Comparison of ENCODE assay signal across 23 cellular contexts in the genomic region with DNA sequence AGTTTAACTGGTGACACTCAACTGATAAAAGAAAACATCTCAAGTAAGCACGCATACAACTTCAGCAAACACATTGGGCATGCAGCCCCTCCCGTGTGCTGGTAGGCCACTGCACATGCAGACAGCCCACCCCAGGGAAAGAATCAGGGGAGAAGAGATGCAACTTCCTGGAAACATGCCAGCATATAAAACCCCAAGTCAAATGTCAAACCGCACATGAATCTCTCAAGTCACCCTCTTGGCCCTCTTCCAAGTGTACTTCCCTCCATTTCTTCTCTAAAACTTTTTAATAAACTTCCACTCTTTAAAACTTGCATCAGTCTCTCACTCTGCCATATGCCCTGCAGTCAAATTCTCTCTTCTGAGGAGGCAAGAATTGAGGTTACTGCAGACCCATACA.
"Had no signal": no experiment of that assay in that cellular context is flagged by ENCODE, and none has a peak within 500 bp of the region (broad histone marks: within the 10 kb centered on the region; RNA-seq: fewer than 3 reads in every experiment).

No MANE protein-coding gene starts in this region.

- H3K27ac ChIP-seq: body of pancreas, epithelial cell of prostate, heart right ventricle, lower lobe of right lung, spleen, tibial nerve had no signal

- ATAC-seq: body of pancreas; heart right ventricle; left lobe of liver; lower lobe of right lung; natural killer cell treated with Interleukin-12 subunit alpha and Interleukin-12 subunit beta and Interleukin-15 and Interleukin-18, amount 100 ng/mL, for 72 hours; right cardiac atrium; T-helper 17 cell had no signal

- H3K27me3 ChIP-seq: body of pancreas, heart right ventricle, spleen, tibial nerve had no signal

- H3K27me3 Mint-ChIP-seq: activated CD4-positive, alpha-beta memory T cell treated with anti-CD3 and anti-CD28 coated beads, Interleukin-2, amount 10 ng/mL, durations not matched to agents 7 days and 5 days; activated CD4-positive, alpha-beta T cell treated with anti-CD3 and anti-CD28 coated beads, Interleukin-2, amount 10 ng/mL, durations not matched to agents 7 days and 5 days; activated naive CD4-positive, alpha-beta T cell treated with anti-CD3 and anti-CD28 coated beads, Interleukin-2, amount 50 U/mL, for 24 hours; natural killer cell treated with Interleukin-12 subunit alpha and Interleukin-12 subunit beta and Interleukin-15 and Interleukin-18, amount 100 ng/mL, for 72 hours; T-helper 17 cell had no signal

- H3K36me3 ChIP-seq: heart right ventricle, lower lobe of right lung, spleen, tibial nerve had no signal

- DNase-seq: activated CD4-positive, alpha-beta memory T cell treated with anti-CD3 and anti-CD28 coated beads, Interleukin-2, amount 10 ng/mL, durations not matched to agents 7 days and 5 days; activated CD4-positive, alpha-beta T cell treated with anti-CD3 and anti-CD28 coated beads for 1 hour; activated CD4-positive, alpha-beta T cell treated with anti-CD3 and anti-CD28 coated beads, Interleukin-2, amount 10 ng/mL, durations not matched to agents 7 days and 5 days; activated T-cell treated with anti-CD3 and anti-CD28 coated beads, Interleukin-2, amount 50 U/mL, for 48 hours; anterior cingulate cortex; body of pancreas; effector CD8-positive, alpha-beta T cell; heart right ventricle; kidney glomerular epithelial cell; lower lobe of right lung; mesendoderm; posterior cingulate gyrus; right cardiac atrium; spleen; stimulated activated naive CD4-positive, alpha-beta T cell treated with Interleukin-2 at 50 U/mL for 16 hours; T-helper 17 cell; T1000 had no signal

- H3K4me3 Mint-ChIP-seq: activated CD4-positive, alpha-beta memory T cell treated with anti-CD3 and anti-CD28 coated beads, Interleukin-2, amount 10 ng/mL, durations not matched to agents 7 days and 5 days; activated CD4-positive, alpha-beta T cell treated with anti-CD3 and anti-CD28 coated beads, Interleukin-2, amount 10 ng/mL, durations not matched to agents 7 days and 5 days; activated naive CD4-positive, alpha-beta T cell treated with anti-CD3 and anti-CD28 coated beads, Interleukin-2, amount 50 U/mL, for 24 hours; natural killer cell treated with Interleukin-12 subunit alpha and Interleukin-12 subunit beta and Interleukin-15 and Interleukin-18, amount 100 ng/mL, for 72 hours; T-helper 17 cell had no signal

- H3K27ac Mint-ChIP-seq: activated CD4-positive, alpha-beta memory T cell treated with anti-CD3 and anti-CD28 coated beads, Interleukin-2, amount 10 ng/mL, durations not matched to agents 7 days and 5 days; activated CD4-positive, alpha-beta T cell treated with anti-CD3 and anti-CD28 coated beads, Interleukin-2, amount 10 ng/mL, durations not matched to agents 7 days and 5 days; activated naive CD4-positive, alpha-beta T cell treated with anti-CD3 and anti-CD28 coated beads, Interleukin-2, amount 50 U/mL, for 24 hours; activated T-helper 2 cell treated with anti-CD3 and anti-CD28 coated beads, Interferon-gamma antibody, Interleukin-2, Interleukin-4, amounts not matched to agents 10 μg/mL and 5 μg/mL and 100 μg/mL, durations not matched to agents 14 hours and 24 hours and 36 hours; natural killer cell treated with Interleukin-12 subunit alpha and Interleukin-12 subunit beta and Interleukin-15 and Interleukin-18, amount 100 ng/mL, for 72 hours; T-helper 17 cell had no signal

- H3K36me3 Mint-ChIP-seq: activated naive CD4-positive, alpha-beta T cell treated with anti-CD3 and anti-CD28 coated beads, Interleukin-2, amount 50 U/mL, for 24 hours; natural killer cell treated with Interleukin-12 subunit alpha and Interleukin-12 subunit beta and Interleukin-15 and Interleukin-18, amount 100 ng/mL, for 72 hours had no signal

- H3K4me1 ChIP-seq: body of pancreas, heart right ventricle, lower lobe of right lung, spleen, tibial nerve had no signal

- H3K4me3 ChIP-seq: body of pancreas, heart right ventricle, lower lobe of right lung, spleen, tibial nerve had no signal

- H3K4me1 Mint-ChIP-seq: activated CD4-positive, alpha-beta memory T cell treated with anti-CD3 and anti-CD28 coated beads, Interleukin-2, amount 10 ng/mL, durations not matched to agents 7 days and 5 days; activated CD4-positive, alpha-beta T cell treated with anti-CD3 and anti-CD28 coated beads, Interleukin-2, amount 10 ng/mL, durations not matched to agents 7 days and 5 days; activated naive CD4-positive, alpha-beta T cell treated with anti-CD3 and anti-CD28 coated beads, Interleukin-2, amount 50 U/mL, for 24 hours; T-helper 17 cell had no signal
